19 cellular contexts compared by ENCODE assay signal in the genomic region with DNA sequence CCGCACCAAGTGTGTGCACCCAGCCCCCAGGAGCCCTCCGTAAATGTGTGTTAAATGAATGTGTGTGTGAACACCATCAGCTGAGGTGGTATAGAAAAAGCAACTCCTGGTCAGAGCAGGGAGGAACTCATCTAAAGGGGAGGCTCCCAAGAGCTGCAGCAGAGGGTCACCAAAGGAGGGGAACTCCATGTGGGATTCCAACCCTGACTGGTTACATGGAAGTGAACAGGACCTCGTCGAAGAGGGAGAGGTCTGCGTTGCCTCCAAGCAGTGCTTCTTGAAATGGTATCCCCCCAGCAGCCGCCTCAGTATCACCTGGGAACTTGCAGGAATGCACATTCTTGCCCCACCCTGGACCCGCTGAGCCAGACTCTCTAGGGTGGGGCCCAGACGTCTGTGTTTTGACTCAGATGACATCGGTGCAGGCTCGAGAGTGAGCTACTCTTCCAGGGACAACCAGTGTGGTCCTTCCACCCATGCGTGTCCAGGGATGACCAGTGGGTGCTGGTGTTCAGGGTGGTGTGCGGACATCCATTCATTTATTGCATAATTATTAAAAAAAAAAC. TPM values are rescaled to one million over a fixed set of nuclear protein-coding genes. Genes with fewer than 3 reads are reported as not detected.
DNase-seq lines count a peak whose midpoint lies in the region; FAIRE-seq and TF ChIP-seq lines count a peak whose summit lies in the region.
"Had no signal": no experiment of that assay in that cellular context is flagged by ENCODE, and none has a peak within 500 bp of the region (broad histone marks: within the 10 kb centered on the region; RNA-seq: fewer than 3 reads in every experiment).

No MANE protein-coding gene starts in this region.

- H3K36me3 Mint-ChIP-seq in HFFc6 (ENCODE audit: low read depth): peaks cover 13% of the 10 kb centered on the region; the same call in 1 of the 2 replicates

- no peak overlapping the region for H2AK5ac ChIP-seq in mesendoderm (ENCODE audit: low read length)

- H3K79me2 ChIP-seq in mesendoderm (ENCODE audit: control insufficient read depth, insufficient read depth, low read length): no peaks in the 10 kb centered on the region

- no peak overlapping the region for H3K27ac Mint-ChIP-seq in HFFc6
- H3K27ac Mint-ChIP-seq: CD4-positive, CD25-positive, alpha-beta regulatory T cell; GM23338 had no signal

- no peak overlapping the region for H3K9ac ChIP-seq in mesendoderm (ENCODE audit: low read length)

- no peak for TF ChIP-seq CTCF in bronchial epithelial cell (IDR thresholded peaks at IDR 0.05; ENCODE audit: insufficient read depth, low read length, severe bottlenecking)
- TF ChIP-seq CTCF in thyroid gland (IDR thresholded peaks at IDR 0.05): no peak
- no peak for TF ChIP-seq CTCF in HFFc6 (IDR thresholded peaks at IDR 0.05)
- no peak for TF ChIP-seq CTCF in WERI-Rb-1 (IDR thresholded peaks at IDR 0.05; ENCODE audit: low read depth, low read length)

- H3K9me3 Mint-ChIP-seq in HFFc6: no peaks in the 10 kb centered on the region
- H3K9me3 Mint-ChIP-seq: GM23338 had no signal

- WGBS in mesendoderm (ENCODE audit: extremely low coverage, insufficient coverage, low lambda C conversion rate): no CpG with 5 or more reads among the region's 12 CpGs
- WGBS in thyroid gland, 2 donors: 71% methylated on average over 11 to 12 of the region's 12 CpGs

- H2BK15ac ChIP-seq in mesendoderm (replicated peaks; ENCODE audit: low read depth): no peak overlapping the region

- H3K4me1 Mint-ChIP-seq in HFFc6 (ENCODE audit: low read depth): peaks cover 31% of the 10 kb centered on the region

- H3K9me3 ChIP-seq in thyroid gland (no peaks in the 10 kb centered on the region), WERI-Rb-1 (ENCODE audit: severe bottlenecking) (no peaks in the 10 kb centered on the region)

- DNase-seq in ELF-1 (ENCODE audit: low read depth, low spot score) (peak; percentile 52), bronchial epithelial cell (ENCODE audit: low read depth) (peak; percentile 49), mesendoderm (peak; percentile 40), thyroid gland (peak in 1 of 2 donors; percentile 46), HFFc6 (no peak), EL (no peak), WERI-Rb-1 (no peak)
- no peak for DNase-seq in activated naive CD4-positive, alpha-beta T cell treated with Interleukin-2 at 50 U/mL for 16 hours
- DNase-seq: ACHN; CD4-positive, CD25-positive, alpha-beta regulatory T cell; DMS79 treated with DMSO at 0.1 percent for 48 hours; GF-D8; IMR-90; NCI-H1436 treated with DMSO at 0.1 percent for 48 hours; NCI-H2081; NCI-H524 treated with DMSO at 0.1 percent for 48 hours; RPMI8226 had no signal

- intact Hi-C loops in thyroid gland (cut with DNase I): no loop called here

- H3K4me2 ChIP-seq in mesendoderm (ENCODE audit: low read length): no peak overlapping the region
- H3K4me2 ChIP-seq: GM23338 had no signal

- H3K4me3 Mint-ChIP-seq in HFFc6: no peak overlapping the region
- H3K4me3 Mint-ChIP-seq: CD4-positive, CD25-positive, alpha-beta regulatory T cell; GM23338 had no signal

- H3K27me3 ChIP-seq in bronchial epithelial cell (ENCODE audit: control insufficient read depth, insufficient read depth, low read length): no peaks in the 10 kb centered on the region
- H3K27me3 ChIP-seq in mesendoderm (ENCODE audit: insufficient read depth, low read length, poor library complexity): no peaks in the 10 kb centered on the region
- H3K27me3 ChIP-seq in thyroid gland: no peaks in the 10 kb centered on the region
- H3K27me3 ChIP-seq in WERI-Rb-1 (ENCODE audit: insufficient read depth, low read depth, severe bottlenecking): no peaks in the 10 kb centered on the region

- no peak overlapping the region for H4K8ac ChIP-seq in mesendoderm (ENCODE audit: low read depth, low read length)

- H3K27ac ChIP-seq in mesendoderm (ENCODE audit: low read depth, low read length) (no peak overlapping the region), thyroid gland (peak overlapping the region in 2 of 3 donors; percentile 55 to 84), WERI-Rb-1 (no peak overlapping the region)

- no peaks in the 10 kb centered on the region for H3K36me3 ChIP-seq in bronchial epithelial cell (ENCODE audit: control insufficient read depth, insufficient read depth, low read length)
- no peaks in the 10 kb centered on the region for H3K36me3 ChIP-seq in mesendoderm (ENCODE audit: control insufficient read depth, insufficient read depth, low read length)
- no peaks in the 10 kb centered on the region for H3K36me3 ChIP-seq in thyroid gland
- H3K36me3 ChIP-seq in WERI-Rb-1: peaks cover 4% of the 10 kb centered on the region; the same call in 1 of the 2 replicates

- no peak overlapping the region for H2BK120ac ChIP-seq in mesendoderm (ENCODE audit: low read depth, low read length)

- peaks cover 3% of the 10 kb centered on the region for H3K79me1 ChIP-seq in mesendoderm (ENCODE audit: low read length)

- no peak for TF ChIP-seq POLR2A in thyroid gland (IDR thresholded peaks at IDR 0.05)

- no peak overlapping the region for H3K18ac ChIP-seq in mesendoderm (ENCODE audit: low read length)

- H4K5ac ChIP-seq in mesendoderm (ENCODE audit: low read length): no peak overlapping the region

- H3K4me1 ChIP-seq in mesendoderm (ENCODE audit: control insufficient read depth, low read depth, low read length): no peaks in the 10 kb centered on the region
- peaks cover 60 to 68% of the 10 kb centered on the region in 2 donors for H3K4me1 ChIP-seq in thyroid gland

- FAIRE-seq in bronchial epithelial cell (lab: Jason Lieb, UNC): no peak
- FAIRE-seq: D721Med had no signal

- no peak overlapping the region for H3K4ac ChIP-seq in mesendoderm (ENCODE audit: low read depth, low read length)

- peaks cover 1% of the 10 kb centered on the region for H3K27me3 Mint-ChIP-seq in HFFc6 (ENCODE audit: insufficient read depth)

- no peak overlapping the region for H2BK5ac ChIP-seq in mesendoderm (ENCODE audit: low read length)

- no peak overlapping the region for H3K23ac ChIP-seq in mesendoderm (ENCODE audit: low read length)

- no peak overlapping the region for H3K56ac ChIP-seq in mesendoderm (ENCODE audit: low read length)

- H3K4me3 ChIP-seq in bronchial epithelial cell (ENCODE audit: low read depth, low read length): no peak overlapping the region
- H3K4me3 ChIP-seq in mesendoderm (ENCODE audit: low read length): no peak overlapping the region
- no peak overlapping the region for H3K4me3 ChIP-seq in thyroid gland (replicated peaks in 1 of 3)
- no peak overlapping the region for H3K4me3 ChIP-seq in WERI-Rb-1 (ENCODE audit: low read depth, low read length)
- H3K4me3 ChIP-seq: GM23338 had no signal

RNA-seq across cellular contexts. Expression of gene ADCY9, which starts 30.8 kb away (rescaled TPM):
- total RNA-seq in bronchial epithelial cell (11.3 and 16.6 TPM in 2 replicates), thyroid gland (100 to 1,000 TPM in 2 of 4 donors, 10 to 100 TPM in 2; 61.4 to 123 (median 94.1) TPM)
- polyA plus RNA-seq in mesendoderm (2013, experiment 1 of 2): 2.8 TPM
- polyA plus RNA-seq in mesendoderm (2013, experiment 2 of 2): 2.9 TPM
- 10 to 100 TPM; 20.8 to 24.8 (median 22.6) TPM for total RNA-seq in HFFc6 (2021; fragmentation: NEBNext Ultra II Directional; extraction: Animal tissue kit (Norgen Biotek cat#: 25700))

Comparison
In these comparisons a context has a peak if more than half of its experiments do, and no peak if none do; other contexts are left out.
1. DNase-seq: peak in ELF-1 (single experiment), bronchial epithelial cell (single experiment) and mesendoderm (single experiment); none in HFFc6 (single experiment), activated naive CD4-positive, alpha-beta T cell treated with Interleukin-2 at 50 U/mL for 16 hours (single experiment), EL (single experiment) and WERI-Rb-1 (single experiment).
2. H3K27ac ChIP-seq: peak in thyroid gland (2 of 3); none in mesendoderm (single experiment) and WERI-Rb-1 (single experiment).